Comparison of ENCODE assay signal across 16 cellular contexts in genomic region chr1:38624341-38625039, GRCh38.
"Had no signal": no experiment of that assay in that cellular context is flagged by ENCODE, and none has a peak within 500 bp of the region (broad histone marks: within the 10 kb centered on the region; RNA-seq: fewer than 3 reads in every experiment).

No MANE protein-coding gene starts in this region.

- H3K4me1 ChIP-seq: colonic mucosa, foreskin keratinocyte, suprapubic skin, upper lobe of right lung had no signal

- H3K4me3 ChIP-seq: colonic mucosa, suprapubic skin, upper lobe of right lung had no signal

- H3K9me3 ChIP-seq: colonic mucosa, suprapubic skin, upper lobe of right lung had no signal

- H3K27me3 ChIP-seq: colonic mucosa, foreskin keratinocyte, upper lobe of right lung had no signal

- DNase-seq: activated CD4-positive, alpha-beta T cell treated with anti-CD3 and anti-CD28 coated beads for 1 hour; activated CD4-positive, alpha-beta T cell treated with anti-CD3 and anti-CD28 coated beads, Interleukin-2, amount 50 U/mL, for 48 hours; activated CD8-positive, alpha-beta memory T cell treated with anti-CD3 and anti-CD28 coated beads, Interleukin-2, amount 10 ng/mL, durations not matched to agents 7 days and 5 days; activated effector memory CD4-positive, alpha-beta T cell treated with Interleukin-2 at 50 U/mL for 16 hours; activated T-cell treated with anti-CD3 and anti-CD28 coated beads, Interleukin-2, amount 50 U/mL, for 24 hours; amygdala; colonic mucosa; foreskin keratinocyte; islet precursor cell; mesendoderm; nephron progenitor cell; stimulated activated CD4-positive, alpha-beta T cell treated with anti-CD3 and anti-CD28 coated beads, Interleukin-2, amount 100 ng/mL, for 48 hours; stimulated activated naive CD8-positive, alpha-beta T cell treated with anti-CD3 and anti-CD28 coated beads, Interleukin-15, Interleukin-2, amounts not matched to agents 100 U/mL and 50 U/mL, for 24 hours; upper lobe of right lung had no signal

- H3K36me3 ChIP-seq: colonic mucosa, suprapubic skin, upper lobe of right lung had no signal

- ATAC-seq: activated CD8-positive, alpha-beta memory T cell treated with anti-CD3 and anti-CD28 coated beads, Interleukin-2, amount 10 ng/mL, durations not matched to agents 7 days and 5 days; activated naive CD4-positive, alpha-beta T cell treated with anti-CD3 and anti-CD28 coated beads, Interleukin-2, amount 50 U/mL, for 72 hours; foreskin keratinocyte; stimulated activated naive CD8-positive, alpha-beta T cell treated with anti-CD3 and anti-CD28 coated beads, Interleukin-15, Interleukin-2, amounts not matched to agents 100 U/mL and 50 U/mL, for 24 hours; upper lobe of right lung had no signal

- H3K27ac ChIP-seq: colonic mucosa, foreskin keratinocyte, suprapubic skin, upper lobe of right lung had no signal
